ENCODE assay signal across 1 cellular context in the genomic region with DNA sequence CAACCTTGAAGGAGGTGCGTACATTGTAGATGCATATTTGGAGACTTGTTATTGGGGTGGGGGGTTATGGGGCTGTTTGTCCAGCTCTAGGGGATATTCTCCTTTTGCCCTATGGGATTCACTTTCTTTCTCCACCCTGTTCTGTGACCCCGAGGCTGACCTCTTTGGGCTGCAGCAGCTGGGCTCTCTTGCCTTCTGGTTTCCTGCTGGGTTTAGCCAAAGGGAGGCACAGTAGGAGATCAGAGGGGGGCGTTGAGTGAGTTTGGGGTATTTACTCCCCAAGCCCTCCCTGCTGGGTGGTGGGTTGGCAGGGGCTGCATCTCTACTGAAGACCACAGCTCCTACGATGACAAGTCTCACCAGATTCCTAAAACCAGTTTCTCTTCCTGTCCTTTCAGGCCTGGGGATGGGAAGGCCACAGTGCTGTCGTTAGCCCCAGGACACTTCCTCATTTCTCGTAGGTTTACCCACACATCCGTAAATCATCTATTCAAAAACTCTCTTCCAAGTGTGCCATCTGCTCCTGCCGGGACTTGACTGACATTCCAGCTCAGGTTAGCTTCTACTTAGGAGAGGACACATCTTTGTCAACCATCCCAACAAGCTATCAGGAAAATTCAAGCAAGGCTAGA.
A peak's percentile ranks its signal among the peaks of the same experiment; 100 is the strongest.
TF ChIP-seq lines count a peak whose summit lies in the region.

No MANE protein-coding gene starts in this region.

TF ChIP-seq in K562, 482 proteins besides CTCF, POLR2A, EP300 and RAD21 (continued from another document):
- TF ChIP-seq CEBPG (CRISPR knock-in tag; IDR thresholded peaks at IDR 0.05) (no peak), CEBPG (tag; conservative IDR thresholded peaks at IDR 0.05 in 1 of 2, IDR thresholded peaks at IDR 0.05 in 1 of 2) (no peak), ILF3 (IDR thresholded peaks at IDR 0.05; ENCODE audit: borderline replicate concordance) (no peak), SPI1 (IDR thresholded peaks at IDR 0.05; ENCODE audit: borderline replicate concordance, low read depth, low read length) (peak; percentile 78)
- TF ChIP-seq, protein P1, sequence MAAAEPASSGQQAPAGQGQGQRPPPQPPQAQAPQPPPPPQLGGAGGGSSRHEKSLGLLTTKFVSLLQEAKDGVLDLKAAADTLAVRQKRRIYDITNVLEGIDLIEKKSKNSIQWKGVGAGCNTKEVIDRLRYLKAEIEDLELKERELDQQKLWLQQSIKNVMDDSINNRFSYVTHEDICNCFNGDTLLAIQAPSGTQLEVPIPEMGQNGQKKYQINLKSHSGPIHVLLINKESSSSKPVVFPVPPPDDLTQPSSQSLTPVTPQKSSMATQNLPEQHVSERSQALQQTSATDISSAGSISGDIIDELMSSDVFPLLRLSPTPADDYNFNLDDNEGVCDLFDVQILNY (CRISPR knock-in tag; IDR thresholded peaks at IDR 0.05), result no peak
TF ChIP-seq in K562: peak in this region for 1.
